21 cellular contexts compared by ENCODE assay signal in the genomic region with DNA sequence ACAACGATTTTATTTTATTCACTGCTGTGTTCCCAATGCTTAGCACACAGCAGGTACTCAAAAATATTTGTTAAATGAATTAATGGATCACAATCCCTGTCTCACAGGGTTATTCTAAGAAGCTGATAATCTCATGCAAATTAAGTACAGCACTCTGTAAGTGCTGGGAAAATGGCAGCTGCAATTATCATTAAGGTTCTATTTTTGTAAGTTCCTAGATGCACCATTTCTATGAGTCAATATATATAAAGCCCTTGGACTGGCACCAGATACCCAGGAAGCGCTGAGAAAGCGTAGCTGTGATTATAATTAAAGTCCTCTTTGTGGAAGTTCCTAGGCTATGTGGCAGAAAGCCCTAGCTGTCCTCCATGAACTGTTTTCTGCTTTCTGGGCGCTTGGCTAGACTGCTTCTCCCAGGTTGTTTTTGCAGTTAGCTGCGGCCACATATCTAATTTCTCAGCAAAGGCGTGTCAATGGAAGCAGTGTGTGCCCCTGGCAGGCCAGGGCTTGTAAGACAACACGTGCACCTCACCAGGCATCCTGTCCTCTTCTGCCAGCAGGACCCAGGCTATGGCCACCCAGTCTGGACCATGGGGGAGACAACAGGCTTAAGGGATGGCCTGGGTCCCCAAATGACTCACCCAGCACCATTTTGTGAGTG. TPM values are rescaled to one million over a fixed set of nuclear protein-coding genes. Genes with fewer than 3 reads are reported as not detected.
DNase-seq lines count a peak whose midpoint lies in the region; FAIRE-seq and TF ChIP-seq lines count a peak whose summit lies in the region.
"Had no signal": no experiment of that assay in that cellular context is flagged by ENCODE, and none has a peak within 500 bp of the region (broad histone marks: within the 10 kb centered on the region; RNA-seq: fewer than 3 reads in every experiment).

No MANE protein-coding gene starts in this region.

- TF ChIP-seq POLR2A in GM12891 (IDR thresholded peaks at IDR 0.05; ENCODE audit: low read depth, low read length) (no peak), prostate gland (IDR thresholded peaks at IDR 0.05) (no peak)

- H3K9me3 ChIP-seq in prostate gland: no peaks in the 10 kb centered on the region
- H3K9me3 ChIP-seq: HAP-1, ovary, tibial artery had no signal

- CTCF ChIA-PET in RWPE1 (lab: Yijun Ruan, JAX): interaction anchor here (0.7 kb wide), 1 partner anchor 19 kb away, joined by 3 read pairs; no protein-coding TSS in a partner anchor

- TF ChIP-seq CTCF in RWPE1 (conservative IDR thresholded peaks at IDR 0.05; ENCODE audit: low read depth): no peak
- no peak for TF ChIP-seq CTCF in prostate gland (IDR thresholded peaks at IDR 0.05)

- WGBS in prostate gland: 47% methylated on average over 7 of the region's 7 CpGs

- H3K4me3 ChIP-seq in prostate gland: no peak overlapping the region
- H3K4me3 ChIP-seq: HAP-1, ovary, tibial artery had no signal

- FAIRE-seq in GM12891 (lab: Jason Lieb, UNC): peak; percentile 57
- FAIRE-seq: TTC549 had no signal

- no peaks in the 10 kb centered on the region for H3K36me3 Mint-ChIP-seq in activated T-helper 1 cell treated with anti-CD3 and anti-CD28 coated beads, Interleukin-12 subunit alpha, Interleukin-12 subunit beta, Interleukin-2, Interleukin-4 antibody, amounts not matched to agents 30 ng/mL and 10 ng/mL and 1 ng/mL, durations not matched to agents 14 hours and 24 hours and 36 hours (ENCODE audit: low read depth)

- H3K4me1 ChIP-seq in prostate gland (replicated peaks): peaks cover 7% of the 10 kb centered on the region
- H3K4me1 ChIP-seq: HAP-1, tibial artery had no signal

- H3K4me3 Mint-ChIP-seq in activated T-helper 1 cell treated with anti-CD3 and anti-CD28 coated beads, Interleukin-12 subunit alpha, Interleukin-12 subunit beta, Interleukin-2, Interleukin-4 antibody, amounts not matched to agents 30 ng/mL and 10 ng/mL and 1 ng/mL, durations not matched to agents 14 hours and 24 hours and 36 hours: no peak overlapping the region
- H3K4me3 Mint-ChIP-seq: activated CD4-positive, alpha-beta memory T cell treated with anti-CD3 and anti-CD28 coated beads for 36 hours had no signal

- no peak overlapping the region for H3K27ac Mint-ChIP-seq in activated T-helper 1 cell treated with anti-CD3 and anti-CD28 coated beads, Interleukin-12 subunit alpha, Interleukin-12 subunit beta, Interleukin-2, Interleukin-4 antibody, amounts not matched to agents 30 ng/mL and 10 ng/mL and 1 ng/mL, durations not matched to agents 14 hours and 24 hours and 36 hours
- H3K27ac Mint-ChIP-seq: activated CD4-positive, alpha-beta memory T cell treated with anti-CD3 and anti-CD28 coated beads for 36 hours had no signal

- no peaks in the 10 kb centered on the region for H3K36me3 ChIP-seq in prostate gland
- H3K36me3 ChIP-seq: ovary had no signal

- no peak for DNase-seq in GM12891 (ENCODE audit: insufficient read length, low spot score)
- peak; percentile 57 for DNase-seq in RWPE1 (ENCODE audit: low spot score)
- peak; percentile 79 for DNase-seq in prostate gland (ENCODE audit: low spot score)
- DNase-seq in activated CD4-positive, alpha-beta T cell treated with anti-CD3 and anti-CD28 coated beads, Interleukin-2, amount 50 U/mL, for 48 hours: no peak
- no peak for DNase-seq in NAMALWA (ENCODE audit: low spot score)
- no peak for DNase-seq in stimulated activated CD4-positive, alpha-beta T cell treated with anti-CD3 and anti-CD28 coated beads, Interleukin-4, amount 100 ng/mL, for 4 hours
- DNase-seq in activated T-helper 1 cell treated with anti-CD3 and anti-CD28 coated beads, Interleukin-12 subunit alpha, Interleukin-12 subunit beta, Interleukin-2, Interleukin-4 antibody, amounts not matched to agents 30 ng/mL and 10 ng/mL and 1 ng/mL, durations not matched to agents 14 hours and 24 hours and 36 hours (ENCODE audit: low spot score): no peak
- DNase-seq: activated CD4-positive, alpha-beta memory T cell treated with anti-CD3 and anti-CD28 coated beads for 36 hours; activated gamma-delta T cell treated with Interleukin-2 at 50 U/mL for 16 hours; AML-193; brain microvascular endothelial cell; DMS79 treated with DMSO at 0.1 percent for 48 hours; effector memory CD4-positive, alpha-beta T cell; foreskin melanocyte; mesendoderm; ovary; stimulated activated CD4-positive, alpha-beta T cell treated with anti-CD3 and anti-CD28 coated beads, Interleukin-12 subunit alpha, Interleukin-12 subunit beta, amount 100 ng/mL, for 4 hours; tibial artery had no signal

- H3K9me3 Mint-ChIP-seq in activated T-helper 1 cell treated with anti-CD3 and anti-CD28 coated beads, Interleukin-12 subunit alpha, Interleukin-12 subunit beta, Interleukin-2, Interleukin-4 antibody, amounts not matched to agents 30 ng/mL and 10 ng/mL and 1 ng/mL, durations not matched to agents 14 hours and 24 hours and 36 hours: no peaks in the 10 kb centered on the region
- H3K9me3 Mint-ChIP-seq: activated CD4-positive, alpha-beta memory T cell treated with anti-CD3 and anti-CD28 coated beads for 36 hours had no signal

- POLR2A ChIA-PET in RWPE1 (lab: Yijun Ruan, JAX; ENCODE audit: low non-redundant PET): interaction anchor here (0.7 to 1.4 kb wide), 2 partner anchors 11 to 81 kb away, joined by 3 to 5 read pairs; partner anchors contain the start of genes IRGQ and ZNF576

- H3K4me1 Mint-ChIP-seq in activated T-helper 1 cell treated with anti-CD3 and anti-CD28 coated beads, Interleukin-12 subunit alpha, Interleukin-12 subunit beta, Interleukin-2, Interleukin-4 antibody, amounts not matched to agents 30 ng/mL and 10 ng/mL and 1 ng/mL, durations not matched to agents 14 hours and 24 hours and 36 hours (ENCODE audit: low read depth): peaks cover 3% of the 10 kb centered on the region

- intact Hi-C loops in prostate gland (cut with DNase I): no loop called here
- intact Hi-C loops in activated T-helper 1 cell treated with anti-CD3 and anti-CD28 coated beads, Interleukin-12 subunit alpha, Interleukin-12 subunit beta, Interleukin-2, Interleukin-4 antibody, amounts not matched to agents 30 ng/mL and 10 ng/mL and 1 ng/mL, durations not matched to agents 14 hours and 24 hours and 36 hours (cut with micrococcal nuclease): no loop called here

- H3K27me3 Mint-ChIP-seq in activated T-helper 1 cell treated with anti-CD3 and anti-CD28 coated beads, Interleukin-12 subunit alpha, Interleukin-12 subunit beta, Interleukin-2, Interleukin-4 antibody, amounts not matched to agents 30 ng/mL and 10 ng/mL and 1 ng/mL, durations not matched to agents 14 hours and 24 hours and 36 hours (ENCODE audit: insufficient read depth): no peaks in the 10 kb centered on the region
- H3K27me3 Mint-ChIP-seq: activated CD4-positive, alpha-beta memory T cell treated with anti-CD3 and anti-CD28 coated beads for 36 hours had no signal

- H3K27ac ChIP-seq in RWPE1 (peak overlapping the region; percentile 88), cingulate gyrus (ENCODE audit: low read depth, low read length) (peak overlapping the region; percentile 73), prostate gland (peak overlapping the region; percentile 65 to 70)
- H3K27ac ChIP-seq: brain microvascular endothelial cell, ovary, tibial artery had no signal

- no peaks in the 10 kb centered on the region for H3K27me3 ChIP-seq in prostate gland (replicated peaks; ENCODE audit: insufficient read depth)
- H3K27me3 ChIP-seq: brain microvascular endothelial cell, ovary, tibial artery had no signal

TF ChIP-seq in GM12891, 5 proteins besides CTCF, POLR2A, EP300 and RAD21:
- no peak for TF ChIP-seq SPI1 (IDR thresholded peaks at IDR 0.05; ENCODE audit: low read depth, low read length)
- no peak for TF ChIP-seq TAF1 (IDR thresholded peaks at IDR 0.05; ENCODE audit: low read depth, low read length)
- no peak for TF ChIP-seq POU2F2 (IDR thresholded peaks at IDR 0.05; ENCODE audit: low read depth, low read length)
- no peak for TF ChIP-seq POLR2AphosphoS5 (IDR thresholded peaks at IDR 0.05; ENCODE audit: low read depth, low read length)
- TF ChIP-seq PAX5 (IDR thresholded peaks at IDR 0.05; ENCODE audit: insufficient read depth, low read length, severe bottlenecking): no peak
TF ChIP-seq in GM12891: peak in this region for 0.

RNA-seq across cellular contexts. Expression of gene SRRM5, which starts 5.2 kb away (rescaled TPM):
- 0.14 TPM for polyA plus RNA-seq in GM12891 (2012; ENCODE audit: low read depth, missing spikeins)
- total RNA-seq in prostate gland: under 1 TPM; 0.28 to 0.59 TPM
- 0.10 and 0.13 TPM in 2 replicates for total RNA-seq in activated T-helper 1 cell treated with anti-CD3 and anti-CD28 coated beads, Interleukin-12 subunit alpha, Interleukin-12 subunit beta, Interleukin-2, Interleukin-4 antibody, amounts not matched to agents 30 ng/mL and 10 ng/mL and 1 ng/mL, durations not matched to agents 14 hours and 24 hours and 36 hours

RNA-seq across cellular contexts. Expression of gene ZNF576, which starts 10.3 kb away (rescaled TPM):
- polyA plus RNA-seq in GM12891 (2012; ENCODE audit: low read depth, missing spikeins): 6.5 TPM
- 10 to 100 TPM; 25.1 to 30.6 TPM for total RNA-seq in prostate gland
- total RNA-seq in activated T-helper 1 cell treated with anti-CD3 and anti-CD28 coated beads, Interleukin-12 subunit alpha, Interleukin-12 subunit beta, Interleukin-2, Interleukin-4 antibody, amounts not matched to agents 30 ng/mL and 10 ng/mL and 1 ng/mL, durations not matched to agents 14 hours and 24 hours and 36 hours: 17.3 and 18.6 TPM in 2 replicates

RNA-seq across cellular contexts. Expression of gene IRGQ, which starts 10.8 kb away (rescaled TPM):
- polyA plus RNA-seq in GM12891 (2012; ENCODE audit: low read depth, missing spikeins): 2.5 TPM
- total RNA-seq in prostate gland: 10 to 100 TPM; 28.3 to 30.4 TPM
- 33.5 and 34.9 TPM in 2 replicates for total RNA-seq in activated T-helper 1 cell treated with anti-CD3 and anti-CD28 coated beads, Interleukin-12 subunit alpha, Interleukin-12 subunit beta, Interleukin-2, Interleukin-4 antibody, amounts not matched to agents 30 ng/mL and 10 ng/mL and 1 ng/mL, durations not matched to agents 14 hours and 24 hours and 36 hours

RNA-seq across cellular contexts. Expression of gene ZNF428, which starts 12.7 kb away (rescaled TPM):
- 27.6 TPM for polyA plus RNA-seq in GM12891 (2012; ENCODE audit: low read depth, missing spikeins)
- 100 to 1,000 TPM in 1 of 2 donors, 10 to 100 TPM in 1; 51.7 to 108 TPM for total RNA-seq in prostate gland
- 17.9 and 20.3 TPM in 2 replicates for total RNA-seq in activated T-helper 1 cell treated with anti-CD3 and anti-CD28 coated beads, Interleukin-12 subunit alpha, Interleukin-12 subunit beta, Interleukin-2, Interleukin-4 antibody, amounts not matched to agents 30 ng/mL and 10 ng/mL and 1 ng/mL, durations not matched to agents 14 hours and 24 hours and 36 hours

RNA-seq across cellular contexts. Expression of gene PINLYP, which starts 31.1 kb away (rescaled TPM):
- polyA plus RNA-seq in GM12891 (2012; ENCODE audit: low read depth, missing spikeins): 12.7 TPM
- 1 to 10 TPM; 4.8 to 7.8 TPM for total RNA-seq in prostate gland
- 4.9 and 5.7 TPM in 2 replicates for total RNA-seq in activated T-helper 1 cell treated with anti-CD3 and anti-CD28 coated beads, Interleukin-12 subunit alpha, Interleukin-12 subunit beta, Interleukin-2, Interleukin-4 antibody, amounts not matched to agents 30 ng/mL and 10 ng/mL and 1 ng/mL, durations not matched to agents 14 hours and 24 hours and 36 hours

Comparison
In these comparisons a context has a peak if more than half of its experiments do, and no peak if none do; other contexts are left out.
1. DNase-seq: peak in RWPE1 (single experiment) and prostate gland (single experiment); none in GM12891 (single experiment), activated CD4-positive, alpha-beta T cell treated with anti-CD3 and anti-CD28 coated beads, Interleukin-2, amount 50 U/mL, for 48 hours (0 of 2), NAMALWA (single experiment), stimulated activated CD4-positive, alpha-beta T cell treated with anti-CD3 and anti-CD28 coated beads, Interleukin-4, amount 100 ng/mL, for 4 hours (0 of 2) and activated T-helper 1 cell treated with anti-CD3 and anti-CD28 coated beads, Interleukin-12 subunit alpha, Interleukin-12 subunit beta, Interleukin-2, Interleukin-4 antibody, amounts not matched to agents 30 ng/mL and 10 ng/mL and 1 ng/mL, durations not matched to agents 14 hours and 24 hours and 36 hours (single experiment).
2. Peak in every context shown above with its lines, with median percentiles within 50 percentile points of each other: H3K27ac ChIP-seq.